8 cellular contexts compared by ENCODE assay signal in the genomic region with DNA sequence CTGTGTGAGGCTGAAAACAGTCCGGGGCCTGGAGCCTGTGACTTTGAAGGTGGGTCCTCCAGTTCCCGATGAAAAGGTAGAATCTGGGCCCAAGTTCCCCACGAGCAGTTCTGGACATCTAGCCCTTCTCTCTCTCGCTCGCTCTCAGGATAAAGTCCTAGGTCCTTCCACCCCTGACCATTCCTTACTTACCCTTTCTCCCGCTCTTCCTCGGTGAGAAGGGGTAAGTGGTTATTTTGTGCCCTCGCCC. TPM values are rescaled to one million over a fixed set of nuclear protein-coding genes. Genes with fewer than 3 reads are reported as not detected.
A peak's percentile ranks its signal among the peaks of the same experiment; 100 is the strongest.
DNase-seq lines count a peak whose midpoint lies in the region; ATAC-seq lines count a peak whose summit lies in the region.

No MANE protein-coding gene starts in this region.

- peaks cover 29% of the 10 kb centered on the region for H3K36me3 Mint-ChIP-seq in activated CD4-positive, alpha-beta T cell treated with anti-CD3 and anti-CD28 coated beads for 36 hours (ENCODE audit: low read depth)
- peaks cover 36% of the 10 kb centered on the region for H3K36me3 Mint-ChIP-seq in stimulated activated naive CD8-positive, alpha-beta T cell treated with anti-CD3 and anti-CD28 coated beads, Interleukin-15, Interleukin-2, amounts not matched to agents 100 ng/mL and 50 ng/mL, for 24 hours (ENCODE audit: low read depth)

- CTCF ChIA-PET in activated CD4-positive, alpha-beta T cell treated with anti-CD3 and anti-CD28 coated beads for 36 hours (lab: Charles Lee): no interaction called here

- peak overlapping the region; percentile 75; the same call in 1 of the 2 replicates for H3K9ac ChIP-seq in iPS-20b (ENCODE audit: low read depth, low read length)

- intact Hi-C loops in activated CD4-positive, alpha-beta T cell treated with anti-CD3 and anti-CD28 coated beads for 36 hours (cut with DNase I, micrococcal nuclease): loop anchor here (5.0 to 10.0 kb wide), 4 partner anchors 469 to 1373 kb away; a partner anchor contains a TSS

- H3K9me3 ChIP-seq in iPS-20b (ENCODE audit: insufficient read depth, low read depth, low read length): no peaks in the 10 kb centered on the region

- peaks cover 8% of the 10 kb centered on the region; the same call in 1 of the 2 replicates for H3K4me1 ChIP-seq in iPS-20b (ENCODE audit: insufficient read depth, low read length)

- no peak for ATAC-seq in activated CD4-positive, alpha-beta T cell treated with anti-CD3 and anti-CD28 coated beads for 36 hours

- POLR2A ChIA-PET in activated CD4-positive, alpha-beta T cell treated with anti-CD3 and anti-CD28 coated beads for 36 hours (lab: Charles Lee): interaction anchor here (1.4 kb wide), 1 partner anchor 469 kb away, joined by 3 read pairs; no protein-coding TSS in a partner anchor

- H3K27ac ChIP-seq in iPS-20b (ENCODE audit: low read length): no peak overlapping the region

- peaks cover under 1% of the 10 kb centered on the region for H3K27me3 Mint-ChIP-seq in activated CD4-positive, alpha-beta T cell treated with anti-CD3 and anti-CD28 coated beads for 36 hours
- peaks cover 7% of the 10 kb centered on the region for H3K27me3 Mint-ChIP-seq in stimulated activated naive CD8-positive, alpha-beta T cell treated with anti-CD3 and anti-CD28 coated beads, Interleukin-15, Interleukin-2, amounts not matched to agents 100 ng/mL and 50 ng/mL, for 24 hours

- H3K36me3 ChIP-seq in iPS-20b (ENCODE audit: insufficient read depth, low read depth, low read length): peaks cover 17% of the 10 kb centered on the region; the same call in 1 of the 2 replicates

- peaks cover 37% of the 10 kb centered on the region for H3K4me1 Mint-ChIP-seq in activated CD4-positive, alpha-beta T cell treated with anti-CD3 and anti-CD28 coated beads for 36 hours
- peaks cover 37% of the 10 kb centered on the region for H3K4me1 Mint-ChIP-seq in stimulated activated naive CD8-positive, alpha-beta T cell treated with anti-CD3 and anti-CD28 coated beads, Interleukin-15, Interleukin-2, amounts not matched to agents 100 ng/mL and 50 ng/mL, for 24 hours (ENCODE audit: low read depth)

- H3K9me3 Mint-ChIP-seq in activated CD4-positive, alpha-beta T cell treated with anti-CD3 and anti-CD28 coated beads for 36 hours (ENCODE audit: low read depth): no peaks in the 10 kb centered on the region
- no peaks in the 10 kb centered on the region for H3K9me3 Mint-ChIP-seq in stimulated activated naive CD8-positive, alpha-beta T cell treated with anti-CD3 and anti-CD28 coated beads, Interleukin-15, Interleukin-2, amounts not matched to agents 100 ng/mL and 50 ng/mL, for 24 hours

- peak overlapping the region; percentile 90 for H3K4me3 Mint-ChIP-seq in activated CD4-positive, alpha-beta T cell treated with anti-CD3 and anti-CD28 coated beads for 36 hours
- peak overlapping the region; percentile 95 for H3K4me3 Mint-ChIP-seq in stimulated activated naive CD8-positive, alpha-beta T cell treated with anti-CD3 and anti-CD28 coated beads, Interleukin-15, Interleukin-2, amounts not matched to agents 100 ng/mL and 50 ng/mL, for 24 hours

- H3K4me3 ChIP-seq in iPS-20b (ENCODE audit: low read length): peak overlapping the region; percentile 65

- H3K27me3 ChIP-seq in iPS-20b (ENCODE audit: insufficient read depth, low read length): no peaks in the 10 kb centered on the region

- H3K27ac Mint-ChIP-seq in activated CD4-positive, alpha-beta T cell treated with anti-CD3 and anti-CD28 coated beads for 36 hours: peak overlapping the region; percentile 94
- peak overlapping the region; percentile 96 for H3K27ac Mint-ChIP-seq in stimulated activated naive CD8-positive, alpha-beta T cell treated with anti-CD3 and anti-CD28 coated beads, Interleukin-15, Interleukin-2, amounts not matched to agents 100 ng/mL and 50 ng/mL, for 24 hours

- DNase-seq in activated CD4-positive, alpha-beta T cell treated with anti-CD3 and anti-CD28 coated beads for 36 hours: peak; percentile 23
- DNase-seq in activated CD4-positive, alpha-beta T cell treated with anti-CD3 and anti-CD28 coated beads, Interleukin-2, amount 50 U/mL, for 1 hour: no peak
- peak; percentile 54 for DNase-seq in activated CD8-positive, alpha-beta memory T cell treated with anti-CD3 and anti-CD28 coated beads, Interleukin-2, amount 50 U/mL, for 48 hours
- DNase-seq in NCI-H345 (lab: John Stamatoyannopoulos, UW): no peak
- no peak for DNase-seq in HT-29 (ENCODE audit: low spot score)
- DNase-seq in Ammon's horn (ENCODE audit: low spot score): no peak

RNA-seq across cellular contexts. Expression of a gene that starts 0.7 kb away (rescaled TPM):
- 10 to 100 TPM; 15.8 to 25.8 TPM for total RNA-seq in activated CD4-positive, alpha-beta T cell treated with anti-CD3 and anti-CD28 coated beads for 36 hours
- total RNA-seq in HT-29 (2014; rRNA removed; shearing (Covaris generic)): 5.3 and 8.2 TPM in 2 replicates

Comparison
In these comparisons a context has a peak if more than half of its experiments do, and no peak if none do; other contexts are left out.
1. DNase-seq: peak in activated CD4-positive, alpha-beta T cell treated with anti-CD3 and anti-CD28 coated beads for 36 hours (single experiment) and activated CD8-positive, alpha-beta memory T cell treated with anti-CD3 and anti-CD28 coated beads, Interleukin-2, amount 50 U/mL, for 48 hours (single experiment); none in activated CD4-positive, alpha-beta T cell treated with anti-CD3 and anti-CD28 coated beads, Interleukin-2, amount 50 U/mL, for 1 hour (single experiment), NCI-H345 (single experiment), HT-29 (single experiment) and Ammon's horn (single experiment).